In the genomic region with DNA sequence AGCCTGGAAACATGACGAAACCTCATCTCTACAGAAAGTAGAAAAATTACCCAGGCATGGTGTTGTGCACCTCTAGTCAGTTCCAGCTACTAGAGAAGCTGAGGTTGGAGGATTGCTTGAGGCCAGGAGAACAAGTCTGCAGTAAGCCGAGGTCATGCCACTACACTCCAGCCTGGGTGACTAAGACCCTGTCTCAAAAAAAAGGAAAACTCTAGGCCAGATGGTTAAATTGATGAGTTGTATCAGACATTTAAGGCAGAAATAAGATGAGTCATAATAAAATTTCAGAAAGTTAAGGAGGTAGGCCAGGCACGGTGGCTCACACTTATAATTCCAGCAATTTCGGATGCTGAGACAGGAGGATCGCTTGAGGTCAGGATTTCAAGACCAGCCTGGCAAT, we compare ENCODE assay signal across 15 cellular contexts. TPM values are rescaled to one million over a fixed set of nuclear protein-coding genes. Genes with fewer than 3 reads are reported as not detected.
DNase-seq lines count a peak whose midpoint lies in the region; ATAC-seq, FAIRE-seq and TF ChIP-seq lines count a peak whose summit lies in the region.
"Had no signal": no experiment of that assay in that cellular context is flagged by ENCODE, and none has a peak within 500 bp of the region (broad histone marks: within the 10 kb centered on the region; RNA-seq: fewer than 3 reads in every experiment).

No MANE protein-coding gene starts in this region.

- DNase-seq in A549 (ENCODE audit: low read depth in 1 of 2, low spot score in 1 of 2) (no peak), SK-N-MC (ENCODE audit: low read depth, low spot score) (no peak), foreskin keratinocyte (peak in 1 of 2 donors; percentile 47), GM20000 (ENCODE audit: low spot score) (no peak), NCI-H345 (lab: John Stamatoyannopoulos, UW) (no peak)
- DNase-seq in CD8-positive, alpha-beta memory T cell = no peak
- DNase-seq: activated CD8-positive, alpha-beta memory T cell treated with anti-CD3 and anti-CD28 coated beads, Interleukin-2, amount 10 ng/mL, durations not matched to agents 7 days and 5 days; DMS153; left colon; NCI-H1048; NCI-H82; WERI-Rb-1 had no signal

- H3K4me3 ChIP-seq in A549 (no peak overlapping the region), SK-N-MC (no peak overlapping the region)
- no peak overlapping the region for H3K4me3 ChIP-seq in CD8-positive, alpha-beta memory T cell (ENCODE audit: low read length)
- H3K4me3 ChIP-seq: adrenal gland, suprapubic skin had no signal

- no peaks in the 10 kb centered on the region for H3K9me3 Mint-ChIP-seq in CD8-positive, alpha-beta memory T cell

- H3K36me3 Mint-ChIP-seq in CD8-positive, alpha-beta memory T cell = peaks cover 5 to 91% (median 16%) of the 10 kb centered on the region in 3 donors

- H3K9ac ChIP-seq in SK-N-MC (ENCODE audit: insufficient read length) = no peak overlapping the region

- no peak for TF ChIP-seq RAD21 in A549 (conservative IDR thresholded peaks at IDR 0.05 in 1 of 2, IDR thresholded peaks at IDR 0.05 in 1 of 2)

- no peak for TF ChIP-seq EP300 in A549 (IDR thresholded peaks at IDR 0.05)

- H3K9me3 ChIP-seq in A549 = no peaks in the 10 kb centered on the region
- H3K9me3 ChIP-seq in CD8-positive, alpha-beta memory T cell (ENCODE audit: low read length) = no peaks in the 10 kb centered on the region
- H3K9me3 ChIP-seq in SK-N-MC (ENCODE audit: low read depth, low read length) = no peaks in the 10 kb centered on the region
- H3K9me3 ChIP-seq: adrenal gland, suprapubic skin had no signal

- TF ChIP-seq POLR2A in A549 (IDR thresholded peaks at IDR 0.05; ENCODE audit: low read length) = no peak

- POLR2A ChIA-PET in A549 (lab: Yijun Ruan, JAX) = interaction anchor here (0.6 kb wide), 1 partner anchor 14 kb away, joined by 3 read pairs; no protein-coding TSS in a partner anchor
- POLR2A ChIA-PET in CD8-positive, alpha-beta memory T cell (lab: Charles Lee) = no interaction called here

- TF ChIP-seq CTCF in A549 (IDR thresholded peaks at IDR 0.05) (no peak), foreskin keratinocyte (conservative IDR thresholded peaks at IDR 0.05) (no peak), GM20000 (IDR thresholded peaks at IDR 0.05; ENCODE audit: extremely low read depth, missing control alignments) (no peak)

- no peaks in the 10 kb centered on the region for H3K27me3 Mint-ChIP-seq in CD8-positive, alpha-beta memory T cell
- H3K27me3 Mint-ChIP-seq: activated CD8-positive, alpha-beta memory T cell treated with anti-CD3 and anti-CD28 coated beads, Interleukin-2, amount 10 ng/mL, durations not matched to agents 7 days and 5 days had no signal

- H3K4me1 ChIP-seq in A549 (0 out of 3 replicates have a peak, but pooled peaks cover 5% of the 10 kb centered on the region), foreskin keratinocyte (peaks cover 6% of the 10 kb centered on the region)
- peaks cover 6% of the 10 kb centered on the region for H3K4me1 ChIP-seq in CD8-positive, alpha-beta memory T cell (ENCODE audit: insufficient read depth, low read length)

- no peaks in the 10 kb centered on the region for H3K27me3 ChIP-seq in CD8-positive, alpha-beta memory T cell (ENCODE audit: insufficient read depth, low read length, poor library complexity, severe bottlenecking)
- H3K27me3 ChIP-seq in foreskin keratinocyte = no peaks in the 10 kb centered on the region
- H3K27me3 ChIP-seq: adrenal gland, suprapubic skin had no signal

- no peak for FAIRE-seq in A549 (lab: Jason Lieb, UNC)

- H3K27ac ChIP-seq in A549 = no peak overlapping the region
- no peak overlapping the region for H3K27ac ChIP-seq in CD8-positive, alpha-beta memory T cell (ENCODE audit: low read depth, low read length)
- H3K27ac ChIP-seq in SK-N-MC = peak overlapping the region; percentile 28
- no peak overlapping the region for H3K27ac ChIP-seq in foreskin keratinocyte
- H3K27ac ChIP-seq: suprapubic skin, WERI-Rb-1 had no signal

- ATAC-seq in A549 (peak in 1 of 2 experiments; percentile 41; a peak in 2 of 6 replicates), foreskin keratinocyte (peak; percentile 46), GM18868 (IDR thresholded peaks at IDR 0.05; ENCODE audit: unreplicated experiment) (no peak)
- ATAC-seq: activated CD8-positive, alpha-beta memory T cell treated with anti-CD3 and anti-CD28 coated beads, Interleukin-2, amount 10 ng/mL, durations not matched to agents 7 days and 5 days had no signal

- WGBS in A549 (ENCODE audit: missing lambda C conversion rate) = 94% methylated on average over 5 of the region's 5 CpGs

- peaks cover 32 to 61% (median 60%) of the 10 kb centered on the region in 3 donors for H3K4me1 Mint-ChIP-seq in CD8-positive, alpha-beta memory T cell

- H3K4me2 ChIP-seq in A549 = no peak overlapping the region

- no peak overlapping the region for H3K4me3 Mint-ChIP-seq in CD8-positive, alpha-beta memory T cell
- H3K4me3 Mint-ChIP-seq: activated CD8-positive, alpha-beta memory T cell treated with anti-CD3 and anti-CD28 coated beads, Interleukin-2, amount 10 ng/mL, durations not matched to agents 7 days and 5 days had no signal

- peak overlapping the region in 7 of 8 donors; percentile 29 to 87 (median 42) for H3K27ac Mint-ChIP-seq in CD8-positive, alpha-beta memory T cell
- H3K27ac Mint-ChIP-seq: activated CD8-positive, alpha-beta memory T cell treated with anti-CD3 and anti-CD28 coated beads, Interleukin-2, amount 10 ng/mL, durations not matched to agents 7 days and 5 days had no signal

- H3K36me3 ChIP-seq in CD8-positive, alpha-beta memory T cell (ENCODE audit: insufficient read depth, low read length) = peaks cover 53% of the 10 kb centered on the region
- peaks cover 96% of the 10 kb centered on the region for H3K36me3 ChIP-seq in SK-N-MC (ENCODE audit: insufficient read depth, low read length)

- CTCF ChIA-PET in A549 (lab: Yijun Ruan, JAX) = no interaction called here
- CTCF ChIA-PET in CD8-positive, alpha-beta memory T cell (lab: Charles Lee) = interaction anchor here (0.7 kb wide), 1 partner anchor 20 kb away, joined by 3 read pairs; no protein-coding TSS in a partner anchor

TF ChIP-seq in A549, 52 proteins besides CTCF, POLR2A, EP300 and RAD21:
- TF ChIP-seq ZC3H11A (IDR thresholded peaks at IDR 0.05) (no peak), NPAS2 (CRISPR knock-in tag; IDR thresholded peaks at IDR 0.05; ENCODE audit: borderline replicate concordance) (no peak), FOSL2 (IDR thresholded peaks at IDR 0.05) (no peak), FOSL2 (CRISPR knock-in tag; IDR thresholded peaks at IDR 0.05) (peak; percentile 58), NFE2L2 (conservative IDR thresholded peaks at IDR 0.05; ENCODE audit: low read length) (no peak), SREBF2 (IDR thresholded peaks at IDR 0.05) (no peak), POLR2AphosphoS2 (conservative IDR thresholded peaks at IDR 0.05; ENCODE audit: low read length) (no peak), CHD4 (IDR thresholded peaks at IDR 0.05; ENCODE audit: borderline replicate concordance) (no peak)

RNA-seq across cellular contexts. Expression of gene EIF2S1, which starts 10.7 kb away (rescaled TPM):
- polyA plus RNA-seq in A549 (2011; rRNA removed) = 192 and 393 TPM in 2 replicates
- 66.6 and 93.4 TPM in 2 replicates for polyA plus RNA-seq in A549 (2012; cell fraction: cytosol; rRNA removed)
- 25.6 and 30.5 TPM in 2 replicates for polyA plus RNA-seq in A549 (2012; cell fraction: nucleus; rRNA removed)
- 385 to 465 TPM (median 404 TPM) in 3 replicates for polyA plus RNA-seq in A549 (2017; fragmentation: RNase III; extraction: RNeasy Plus Mini Kit Qiagen cat#74134 plus additional on column Dnase treatment)
- 78.7 and 113 TPM in 2 replicates for polyA minus RNA-seq in A549 (2011; rRNA and poly(A)+ RNA removed)
- 100 to 1,000 TPM; 329 to 338 TPM for total RNA-seq in CD8-positive, alpha-beta memory T cell
- 145 TPM for polyA plus RNA-seq in CD8-positive, alpha-beta memory T cell
- total RNA-seq in foreskin keratinocyte = 200 and 235 TPM in 2 replicates
- 121 and 144 TPM in 2 replicates for polyA plus RNA-seq in foreskin keratinocyte

RNA-seq across cellular contexts. Expression of gene ATP6V1D, which starts 11.2 kb away (rescaled TPM):
- polyA plus RNA-seq in A549 (2011; rRNA removed) (70.4 and 81.7 TPM in 2 replicates), A549 (2017; fragmentation: RNase III; extraction: RNeasy Plus Mini Kit Qiagen cat#74134 plus additional on column Dnase treatment) (95.0 to 104 TPM (median 101 TPM) in 3 replicates), foreskin keratinocyte (70.2 and 77.0 TPM in 2 replicates)
- polyA plus RNA-seq in A549 (2012; cell fraction: cytosol; rRNA removed) = 19.5 and 20.5 TPM in 2 replicates
- polyA plus RNA-seq in A549 (2012; cell fraction: nucleus; rRNA removed) = 7.8 and 15.6 TPM in 2 replicates
- polyA minus RNA-seq in A549 (2011; rRNA and poly(A)+ RNA removed) = 23.3 and 30.2 TPM in 2 replicates
- total RNA-seq in CD8-positive, alpha-beta memory T cell = 10 to 100 TPM; 34.4 to 35.4 TPM
- 49.9 TPM for polyA plus RNA-seq in CD8-positive, alpha-beta memory T cell
- 93.4 and 115 TPM in 2 replicates for total RNA-seq in foreskin keratinocyte

RNA-seq across cellular contexts. Expression of gene PLEK2, which starts 41.1 kb away (rescaled TPM):
- polyA plus RNA-seq in A549 (2011; rRNA removed) = 14.7 and 15.1 TPM in 2 replicates
- 10.5 and 12.6 TPM in 2 replicates for polyA plus RNA-seq in A549 (2012; cell fraction: cytosol; rRNA removed)
- 6.6 and 7.9 TPM in 2 replicates for polyA plus RNA-seq in A549 (2012; cell fraction: nucleus; rRNA removed)
- polyA plus RNA-seq in A549 (2017; fragmentation: RNase III; extraction: RNeasy Plus Mini Kit Qiagen cat#74134 plus additional on column Dnase treatment) = 13.0 to 16.1 TPM (median 14.6 TPM) in 3 replicates
- 7.6 and 7.8 TPM in 2 replicates for polyA minus RNA-seq in A549 (2011; rRNA and poly(A)+ RNA removed)
- 1 to 10 TPM in 1 of 2 experiments, under 1 TPM in 1; 0.81 to 1.2 TPM for total RNA-seq in CD8-positive, alpha-beta memory T cell
- 0.58 TPM for polyA plus RNA-seq in CD8-positive, alpha-beta memory T cell
- 336 and 531 TPM in 2 replicates for total RNA-seq in foreskin keratinocyte
- 333 and 495 TPM in 2 replicates for polyA plus RNA-seq in foreskin keratinocyte

Comparison
In these comparisons a context has a peak if more than half of its experiments do, and no peak if none do; other contexts are left out.
1. RNA of gene PLEK2, which starts 41.1 kb away (polyA plus RNA-seq): 333 to 495 TPM in foreskin keratinocyte; 6.6 to 16.1 TPM in A549 and 0.58 TPM in CD8-positive, alpha-beta memory T cell (single experiment); every median in the first group is over 10 times any median in the second.